Comparison of ENCODE assay signal across 15 cellular contexts in genomic region chr16:1401061-1401757, GRCh38. TPM values are rescaled to one million over a fixed set of nuclear protein-coding genes. Genes with fewer than 3 reads are reported as not detected.
DNase-seq lines count a peak whose midpoint lies in the region; TF ChIP-seq lines count a peak whose summit lies in the region.
"Had no signal": no experiment of that assay in that cellular context is flagged by ENCODE, and none has a peak within 500 bp of the region (broad histone marks: within the 10 kb centered on the region; RNA-seq: fewer than 3 reads in every experiment).

No MANE protein-coding gene starts in this region.

- POLR2A ChIA-PET in OCI-LY7 (lab: Charles Lee), result no interaction called here

- no peaks in the 10 kb centered on the region for H4K20me1 ChIP-seq in OCI-LY7 (ENCODE audit: insufficient read depth, low read length)

- H3K4me3 ChIP-seq in H7 (ENCODE audit: insufficient read depth, low read depth, low read length) (no peak overlapping the region), OCI-LY7 (ENCODE audit: low read depth, low read length, poor library complexity, severe bottlenecking) (no peak overlapping the region)
- H3K4me3 ChIP-seq: A549, GM12878, HAP-1 had no signal

- TF ChIP-seq CTCF in OCI-LY7 (conservative IDR thresholded peaks at IDR 0.05; ENCODE audit: low read length), result 0 out of 2 replicates have a peak, but pooled peaks have one; percentile 25

- DNase-seq in H7, result peak; percentile 76
- no peak for DNase-seq in OCI-LY7 (ENCODE audit: low spot score)
- DNase-seq in islet precursor cell, result peak; percentile 35
- no peak for DNase-seq in NCI-H2029 (lab: John Stamatoyannopoulos, UW)
- DNase-seq in putamen (ENCODE audit: low spot score), result no peak
- DNase-seq: BE2C; CD4-positive, alpha-beta memory T cell; DMS79; GOT3 had no signal

- no peaks in the 10 kb centered on the region for H3K9me2 ChIP-seq in OCI-LY7 (ENCODE audit: insufficient read depth, low read length)

- H3K4me2 ChIP-seq in OCI-LY7 (ENCODE audit: low read length), result no peak overlapping the region
- H3K4me2 ChIP-seq: A549 had no signal

- H3K4me1 ChIP-seq in OCI-LY7 (ENCODE audit: insufficient read depth, low read length, poor library complexity, severe bottlenecking), result no peaks in the 10 kb centered on the region
- H3K4me1 ChIP-seq: A549, BE2C, HAP-1 had no signal

- H3K79me2 ChIP-seq in OCI-LY7 (ENCODE audit: insufficient read depth, low read depth, low read length), result no peaks in the 10 kb centered on the region

- peaks cover 3% of the 10 kb centered on the region for H3K36me3 ChIP-seq in H7 (replicated peaks; ENCODE audit: control insufficient read depth, insufficient read depth, low read length)
- H3K36me3 ChIP-seq in OCI-LY7 (ENCODE audit: insufficient read depth, low read length), result peaks cover 15% of the 10 kb centered on the region
- H3K36me3 ChIP-seq: HAP-1 had no signal

- H3K27me3 ChIP-seq in H7 (ENCODE audit: control insufficient read depth, insufficient read depth, low read length), result no peaks in the 10 kb centered on the region
- H3K27me3 ChIP-seq: BE2C had no signal

- BruUV-seq in OCI-LY7 (replicated peaks; lab: Mats Ljungman, UMichigan), result no TSS peak

- H2AFZ ChIP-seq in OCI-LY7 (ENCODE audit: low read length), result no peak overlapping the region

- no peaks in the 10 kb centered on the region for H3K9me3 ChIP-seq in OCI-LY7 (ENCODE audit: low read length)
- H3K9me3 ChIP-seq: A549, BE2C, HAP-1 had no signal

- no peak overlapping the region for H3K27ac ChIP-seq in OCI-LY7 (ENCODE audit: low read depth, low read length, poor library complexity, severe bottlenecking)
- H3K27ac ChIP-seq: A549, C4-2B had no signal

- CTCF ChIA-PET in OCI-LY7 (lab: Charles Lee; ENCODE audit: unreplicated experiment), result no interaction called here

- intact Hi-C loops in OCI-LY7 (cut with micrococcal nuclease; ENCODE audit: unreplicated experiment), result no loop called here

RNA-seq across cellular contexts. Expression of gene UNKL, which starts 13.3 kb away (rescaled TPM):
- total RNA-seq in H7 (2014; rRNA removed; shearing (Covaris generic)), result 22.0 and 24.3 TPM in 2 replicates
- 22.3 and 31.0 TPM in 2 replicates for total RNA-seq in OCI-LY7 (2014; rRNA removed; shearing (Covaris generic))
- total RNA-seq in OCI-LY7 (2022), result 33.7 and 61.3 TPM in 2 replicates

RNA-seq across cellular contexts. Expression of gene UQCC4, which starts 19.3 kb away (rescaled TPM):
- total RNA-seq in H7 (2014; rRNA removed; shearing (Covaris generic)), result 30.0 and 32.8 TPM in 2 replicates
- 23.2 and 36.4 TPM in 2 replicates for total RNA-seq in OCI-LY7 (2014; rRNA removed; shearing (Covaris generic))
- total RNA-seq in OCI-LY7 (2022), result 16.5 and 17.0 TPM in 2 replicates

RNA-seq across cellular contexts. Expression of gene PERCC1, which starts 29.7 kb away (rescaled TPM):
- not detected in 2 replicates for total RNA-seq in H7 (2014; rRNA removed; shearing (Covaris generic))
- not detected in 2 replicates for total RNA-seq in OCI-LY7 (2014; rRNA removed; shearing (Covaris generic))
- not detected in 2 replicates for total RNA-seq in OCI-LY7 (2022)
- total RNA-seq: G401, GM12878, HT-29 had no signal

RNA-seq across cellular contexts. Expression of gene CCDC154, which starts 43.1 kb away (rescaled TPM):
- total RNA-seq in H7 (2014; rRNA removed; shearing (Covaris generic)), result 0.11 TPM in 1 of 2 replicates, not detected in the other
- total RNA-seq in OCI-LY7 (2014; rRNA removed; shearing (Covaris generic)), result 0.46 and 0.85 TPM in 2 replicates
- total RNA-seq in OCI-LY7 (2022), result 1.1 and 2.5 TPM in 2 replicates
- total RNA-seq: HT-29 had no signal

RNA-seq across cellular contexts. Expression of gene GNPTG, which starts 49.5 kb away (rescaled TPM):
- 16.2 and 21.5 TPM in 2 replicates for total RNA-seq in H7 (2014; rRNA removed; shearing (Covaris generic))
- total RNA-seq in OCI-LY7 (2014; rRNA removed; shearing (Covaris generic)), result 21.3 and 22.5 TPM in 2 replicates
- 24.1 and 26.6 TPM in 2 replicates for total RNA-seq in OCI-LY7 (2022)

Comparison
In these comparisons a context has a peak if more than half of its experiments do, and no peak if none do; other contexts are left out.
1. DNase-seq: peak in H7 (single experiment) and islet precursor cell (single experiment); none in OCI-LY7 (single experiment), NCI-H2029 (single experiment) and putamen (single experiment).